8 cellular contexts compared by ENCODE assay signal in genomic region chr15:89334510-89335288, GRCh38. TPM values are rescaled to one million over a fixed set of nuclear protein-coding genes. Genes with fewer than 3 reads are reported as not detected.
A peak's percentile ranks its signal among the peaks of the same experiment; 100 is the strongest.
DNase-seq lines count a peak whose midpoint lies in the region; ATAC-seq and TF ChIP-seq lines count a peak whose summit lies in the region.

Gene POLG (minus strand): TSS chr15:89334824. CDS start chr15:89333754, 1,070 bp downstream.

- no peaks in the 10 kb centered on the region for H3K9me2 ChIP-seq in PC-9 (ENCODE audit: insufficient read depth)

- no peaks in the 10 kb centered on the region for H3K9me3 ChIP-seq in PC-9 (ENCODE audit: insufficient read depth, low read depth)
- no peaks in the 10 kb centered on the region for H3K9me3 ChIP-seq in mucosa of descending colon

- peaks cover 26% of the 10 kb centered on the region for H4K20me1 ChIP-seq in PC-9 (ENCODE audit: insufficient read depth)

- H3K79me2 ChIP-seq in PC-9 (ENCODE audit: low read depth) = peaks cover 38% of the 10 kb centered on the region

- peak within 1 kb of the TSS; percentile 96 for H3K4me2 ChIP-seq in PC-9

- no peaks in the 10 kb centered on the region for H3K27me3 ChIP-seq in PC-9 (ENCODE audit: insufficient read depth, low read depth)

- H3K27ac ChIP-seq in PC-9 = peak within 1 kb of the TSS; percentile 68
- H3K27ac ChIP-seq in epithelial cell of prostate = peak within 1 kb of the TSS; percentile 82

- POLR2A ChIA-PET in PC-9 (lab: Charles Lee; ENCODE audit: unreplicated experiment) = interaction anchor here (0.6 kb wide), 2 partner anchors 219 to 439 kb away, joined by 3 to 7 read pairs; partner anchors contain the start of gene HAPLN3

- H3F3A ChIP-seq in PC-9 (ENCODE audit: insufficient read depth, low read depth) = peaks cover 14% of the 10 kb centered on the region; the same call in 1 of the 2 replicates

- peak within 1 kb of the TSS; percentile 74 for H3K4me3 ChIP-seq in Jurkat, Clone E6-1 (ENCODE audit: low read length)
- H3K4me3 ChIP-seq in PC-9 = peak within 1 kb of the TSS; percentile 95
- H3K4me3 ChIP-seq in mucosa of descending colon = peak within 1 kb of the TSS; percentile 77

- intact Hi-C loops in PC-9 (cut with micrococcal nuclease; ENCODE audit: unreplicated experiment) (loop anchor here (10.0 kb wide), 2 partner anchors 240 to 440 kb away; partner anchors contain the start of genes HAPLN3 and TICRR), mucosa of descending colon (cut with DNase I, micrococcal nuclease) (no loop called here)

- TF ChIP-seq CTCF in PC-9 (conservative IDR thresholded peaks at IDR 0.05) (no peak), mucosa of descending colon (IDR thresholded peaks at IDR 0.05) (no peak)

- ATAC-seq in GM21619 (IDR thresholded peaks at IDR 0.05; ENCODE audit: unreplicated experiment) = peak; percentile 88
- ATAC-seq in mucosa of descending colon = peak; percentile 89

- peak; percentile 91 for DNase-seq in DMS153 (lab: John Stamatoyannopoulos, UW)
- DNase-seq in Jurkat, Clone E6-1 (ENCODE audit: low read depth, low spot score) = peak; percentile 99
- peak; percentile 93 to 98 for DNase-seq in PC-9
- peak; percentile 99 for DNase-seq in activated T-cell treated with anti-CD3 and anti-CD28 coated beads, Interleukin-2, amount 50 U/mL, for 1 hour
- DNase-seq in epithelial cell of prostate (ENCODE audit: low read depth, low spot score) = peak; percentile 96
- DNase-seq in mucosa of descending colon = peak; percentile 97 to 99 (median 99)
- DNase-seq in stimulated activated CD8-positive, alpha-beta memory T cell treated with anti-CD3 and anti-CD28 coated beads, Interleukin-4, amount 100 ng/mL, for 24 hours (ENCODE audit: low read depth) = peak; percentile 98

- H3K36me3 ChIP-seq in PC-9 (ENCODE audit: low read depth) (peaks cover 25% of the 10 kb centered on the region), mucosa of descending colon (ENCODE audit: low read depth) (peaks cover 7% of the 10 kb centered on the region)

- CTCF ChIA-PET in PC-9 (lab: Charles Lee) = no interaction called here

- peak within 1 kb of the TSS; percentile 79 for H2AFZ ChIP-seq in PC-9

- BruUV-seq in PC-9 (replicated peaks; lab: Mats Ljungman, UMichigan) = no TSS peak

- peaks cover 16% of the 10 kb centered on the region for H3K4me1 ChIP-seq in PC-9 (replicated peaks; ENCODE audit: insufficient read depth)
- H3K4me1 ChIP-seq in mucosa of descending colon (ENCODE audit: low read depth) = peaks cover 43% of the 10 kb centered on the region

RNA-seq across cellular contexts. Expression of gene POLG, which starts in this region (rescaled TPM):
- polyA plus RNA-seq in Jurkat, Clone E6-1 (2012; ENCODE audit: insufficient read depth, insufficient read length) = 151 TPM
- 43.6 and 63.9 TPM in 2 replicates for total RNA-seq in PC-9 (2021)
- 10 to 100 TPM; 59.4 to 73.7 (median 66.0) TPM for total RNA-seq in mucosa of descending colon

Comparison
In these comparisons a context has a peak if more than half of its experiments do, and no peak if none do; other contexts are left out.
1. Peak in every context shown above with its lines: DNase-seq, ATAC-seq, H3K4me3 ChIP-seq and H3K27ac ChIP-seq.